ENCODE assay signal across 9 cellular contexts in genomic region chr2:98729652-98730051, GRCh38. TPM values are rescaled to one million over a fixed set of nuclear protein-coding genes. Genes with fewer than 3 reads are reported as not detected.
A peak's percentile ranks its signal among the peaks of the same experiment; 100 is the strongest.
DNase-seq lines count a peak whose midpoint lies in the region; ATAC-seq and TF ChIP-seq lines count a peak whose summit lies in the region.
"Had no signal": no experiment of that assay in that cellular context is flagged by ENCODE, and none has a peak within 500 bp of the region (broad histone marks: within the 10 kb centered on the region; RNA-seq: fewer than 3 reads in every experiment).

No MANE protein-coding gene starts in this region.

- no peaks in the 10 kb centered on the region for H3K9me3 ChIP-seq in ascending aorta

- peak overlapping the region in 1 of 2 donors; percentile 73 for H3K27ac ChIP-seq in ascending aorta
- H3K27ac ChIP-seq: C4-2B had no signal

- no peak for TF ChIP-seq CTCF in ascending aorta (IDR thresholded peaks at IDR 0.05)
- TF ChIP-seq CTCF in type B pancreatic cell (conservative IDR thresholded peaks at IDR 0.05): no peak

- peak overlapping the region; percentile 88 to 90 for H3K4me3 Mint-ChIP-seq in activated T-cell treated with anti-CD3 and anti-CD28 coated beads, Interleukin-2, amount 50 U/mL, for 72 hours
- H3K4me3 Mint-ChIP-seq in memory B cell: peak overlapping the region; percentile 85
- H3K4me3 Mint-ChIP-seq in type B pancreatic cell: peak overlapping the region; percentile 87

- peaks cover 0 to 3% of the 10 kb centered on the region in 2 donors for H3K9me3 Mint-ChIP-seq in activated T-cell treated with anti-CD3 and anti-CD28 coated beads, Interleukin-2, amount 50 U/mL, for 72 hours
- H3K9me3 Mint-ChIP-seq in memory B cell (no peaks in the 10 kb centered on the region), type B pancreatic cell (peaks cover 5% of the 10 kb centered on the region)

- no peak for ATAC-seq in activated T-cell treated with anti-CD3 and anti-CD28 coated beads, Interleukin-2, amount 50 U/mL, for 72 hours (replicated peaks in 1 of 2)
- no peak for ATAC-seq in memory B cell (ENCODE audit: low read depth)
- ATAC-seq in HG03432 (IDR thresholded peaks at IDR 0.05; ENCODE audit: unreplicated experiment): no peak

- H3K36me3 ChIP-seq in ascending aorta: no peaks in the 10 kb centered on the region

- no peaks in the 10 kb centered on the region for H3K27me3 Mint-ChIP-seq in activated T-cell treated with anti-CD3 and anti-CD28 coated beads, Interleukin-2, amount 50 U/mL, for 72 hours (ENCODE audit: low read depth)
- H3K27me3 Mint-ChIP-seq in memory B cell (no peaks in the 10 kb centered on the region), type B pancreatic cell (peaks cover 32% of the 10 kb centered on the region)

- H3K27me3 ChIP-seq in ascending aorta: no peaks in the 10 kb centered on the region

- H3K4me3 ChIP-seq in ascending aorta: peak overlapping the region; percentile 82 to 84

- intact Hi-C loops in ascending aorta (cut with DNase I): loop anchor here (2.0 to 5.0 kb wide), 4 partner anchors 29 to 93 kb away; no protein-coding TSS in a partner anchor

- no peak for DNase-seq in activated T-cell treated with anti-CD3 and anti-CD28 coated beads, Interleukin-2, amount 50 U/mL, for 72 hours
- DNase-seq in activated T-cell treated with anti-CD3 and anti-CD28 coated beads, Interleukin-2, amount 50 U/mL, for 1 hour: no peak
- DNase-seq in ascending aorta (ENCODE audit: low spot score in 2 of 2) (no peak), memory B cell (ENCODE audit: low spot score in 2 of 2) (no peak), type B pancreatic cell (ENCODE audit: extremely low spot score, unreplicated experiment) (no peak), T1000 (lab: John Stamatoyannopoulos, UW) (no peak)
- DNase-seq in stimulated activated CD4-positive, alpha-beta T cell treated with anti-CD3 and anti-CD28 coated beads, Interleukin-4, amount 100 ng/mL, for 4 hours: no peak

- peaks cover 85% of the 10 kb centered on the region for H3K4me1 Mint-ChIP-seq in activated T-cell treated with anti-CD3 and anti-CD28 coated beads, Interleukin-2, amount 50 U/mL, for 72 hours (ENCODE audit: low read depth)
- peaks cover 34% of the 10 kb centered on the region for H3K4me1 Mint-ChIP-seq in memory B cell
- H3K4me1 Mint-ChIP-seq in type B pancreatic cell (ENCODE audit: unreplicated experiment): peaks cover 8% of the 10 kb centered on the region

- peaks cover 12% of the 10 kb centered on the region in 2 donors for H3K36me3 Mint-ChIP-seq in activated T-cell treated with anti-CD3 and anti-CD28 coated beads, Interleukin-2, amount 50 U/mL, for 72 hours (ENCODE audit: insufficient read depth in 2 of 2)
- H3K36me3 Mint-ChIP-seq in memory B cell (peaks cover 2% of the 10 kb centered on the region), type B pancreatic cell (peaks cover 4% of the 10 kb centered on the region)

- peaks cover 4 to 14% of the 10 kb centered on the region in 2 donors for H3K4me1 ChIP-seq in ascending aorta

- H3K27ac Mint-ChIP-seq in activated T-cell treated with anti-CD3 and anti-CD28 coated beads, Interleukin-2, amount 50 U/mL, for 72 hours: peak overlapping the region; percentile 87
- H3K27ac Mint-ChIP-seq in memory B cell (peak overlapping the region; percentile 76), type B pancreatic cell (peak overlapping the region; percentile 51)

RNA-seq across cellular contexts. Expression of gene MGAT4A, which starts 1.3 kb away (rescaled TPM):
- total RNA-seq in activated T-cell treated with anti-CD3 and anti-CD28 coated beads, Interleukin-2, amount 50 U/mL, for 72 hours: 100 to 1,000 TPM; 108 to 109 TPM
- total RNA-seq in ascending aorta (8.0 TPM), type B pancreatic cell (ENCODE audit: low replicate concordance) (32.5 and 60.0 TPM in 2 replicates)
